8 cellular contexts compared by ENCODE assay signal in genomic region chr19:45643024-45643926, GRCh38. TPM values are rescaled to one million over a fixed set of nuclear protein-coding genes. Genes with fewer than 3 reads are reported as not detected.
DNase-seq lines count a peak whose midpoint lies in the region; ATAC-seq and TF ChIP-seq lines count a peak whose summit lies in the region.

No MANE protein-coding gene starts in this region.

- peak overlapping the region; percentile 83 to 98 (median 93) for H3K27ac Mint-ChIP-seq in CD8-positive, alpha-beta memory T cell

- peaks cover 39 to 59% (median 41%) of the 10 kb centered on the region in 3 donors for H3K4me1 Mint-ChIP-seq in CD8-positive, alpha-beta memory T cell

- H3K4me3 ChIP-seq in CD8-positive, alpha-beta memory T cell (ENCODE audit: low read length) = no peak overlapping the region
- H3K4me3 ChIP-seq in H7 (ENCODE audit: insufficient read depth, low read depth, low read length) (peak overlapping the region; percentile 56), ascending aorta (no peak overlapping the region)

- no peaks in the 10 kb centered on the region for H3K9me3 Mint-ChIP-seq in CD8-positive, alpha-beta memory T cell

- CTCF ChIA-PET in CD8-positive, alpha-beta memory T cell (lab: Charles Lee) = interaction anchor here (0.7 to 5.4 kb wide), 27 partner anchors 9 to 215 kb away, joined by 3 to 78 read pairs (median 5); partner anchors contain the start of genes GPR4, PPM1N, QPCTL and RTN2

- H3K4me1 ChIP-seq in CD8-positive, alpha-beta memory T cell (ENCODE audit: insufficient read depth, low read length) = peaks cover 47% of the 10 kb centered on the region
- peaks cover 10 to 13% of the 10 kb centered on the region in 2 donors for H3K4me1 ChIP-seq in ascending aorta

- H3K36me3 Mint-ChIP-seq in CD8-positive, alpha-beta memory T cell = peaks cover 0 to 4% (median 0%) of the 10 kb centered on the region in 3 donors

- H3K27me3 Mint-ChIP-seq in CD8-positive, alpha-beta memory T cell = peaks cover 0 to 2% of the 10 kb centered on the region in 2 donors

- DNase-seq in CD8-positive, alpha-beta memory T cell = peak; percentile 77 to 90 (median 82)
- DNase-seq in H7 = peak; percentile 95
- peak; percentile 62 for DNase-seq in NCI-H2029 (lab: John Stamatoyannopoulos, UW)
- peak; percentile 81 for DNase-seq in T-helper 9 cell
- DNase-seq in ascending aorta (ENCODE audit: low spot score in 2 of 2) = peak; percentile 25 to 89
- peak; percentile 88 for DNase-seq in hepatic stellate cell (ENCODE audit: low spot score)
- peak; percentile 90 for DNase-seq in sciatic nerve (ENCODE audit: low spot score)

- TF ChIP-seq CTCF in ascending aorta (IDR thresholded peaks at IDR 0.05) = peak; percentile 96 to 97 (median 97)

- H3K4me3 Mint-ChIP-seq in CD8-positive, alpha-beta memory T cell = peak overlapping the region; percentile 67 to 89 (median 80)

- H3K27me3 ChIP-seq in CD8-positive, alpha-beta memory T cell (ENCODE audit: insufficient read depth, low read length, poor library complexity, severe bottlenecking) = no peaks in the 10 kb centered on the region
- H3K27me3 ChIP-seq in H7 (ENCODE audit: control insufficient read depth, insufficient read depth, low read length) = peaks cover 8% of the 10 kb centered on the region
- H3K27me3 ChIP-seq in ascending aorta = no peaks in the 10 kb centered on the region

- ATAC-seq in sciatic nerve (peak; percentile 73), GM19328 (IDR thresholded peaks at IDR 0.05; ENCODE audit: unreplicated experiment) (no peak)

- H3K36me3 ChIP-seq in CD8-positive, alpha-beta memory T cell (ENCODE audit: insufficient read depth, low read length) = no peaks in the 10 kb centered on the region
- H3K36me3 ChIP-seq in H7 (replicated peaks; ENCODE audit: control insufficient read depth, insufficient read depth, low read length) (no peaks in the 10 kb centered on the region), ascending aorta (no peaks in the 10 kb centered on the region)

- H3K9me3 ChIP-seq in CD8-positive, alpha-beta memory T cell (ENCODE audit: low read length) = no peaks in the 10 kb centered on the region
- H3K9me3 ChIP-seq in ascending aorta = no peaks in the 10 kb centered on the region

- intact Hi-C loops in ascending aorta (cut with DNase I) (loop anchor here (1.0 to 2.0 kb wide), 2 partner anchors 58 to 120 kb away; partner anchors contain the start of gene OPA3), sciatic nerve (cut with DNase I) (loop anchor here (5.0 kb wide), 1 partner anchor 121 kb away; no protein-coding TSS in a partner anchor)

- H3K27ac ChIP-seq in CD8-positive, alpha-beta memory T cell (ENCODE audit: low read depth, low read length) = peak overlapping the region; percentile 84
- no peak overlapping the region for H3K27ac ChIP-seq in ascending aorta

- POLR2A ChIA-PET in CD8-positive, alpha-beta memory T cell (lab: Charles Lee) = interaction anchor here (1.0 to 1.7 kb wide), 5 partner anchors 49 to 204 kb away, joined by 3 to 10 read pairs (median 4); partner anchors contain the start of genes OPA3, QPCTL and SNRPD2

RNA-seq across cellular contexts. Expression of gene EML2, which starts 4.1 kb away (rescaled TPM):
- total RNA-seq in CD8-positive, alpha-beta memory T cell = 100 to 1,000 TPM; 122 to 128 TPM
- 18.8 TPM for polyA plus RNA-seq in CD8-positive, alpha-beta memory T cell
- 42.5 and 48.6 TPM in 2 replicates for total RNA-seq in H7 (2014; rRNA removed; shearing (Covaris generic))
- total RNA-seq in ascending aorta = 129 TPM
- 43.3 TPM for total RNA-seq in sciatic nerve

RNA-seq across cellular contexts. Expression of gene GIPR, which starts 24.7 kb away (rescaled TPM):
- 1 to 10 TPM; 1.7 to 1.9 TPM for total RNA-seq in CD8-positive, alpha-beta memory T cell
- 0.21 TPM for polyA plus RNA-seq in CD8-positive, alpha-beta memory T cell
- total RNA-seq in H7 (2014; rRNA removed; shearing (Covaris generic)) = 0.81 TPM in 1 of 2 replicates, not detected in the other
- not detected for total RNA-seq in ascending aorta
- total RNA-seq in sciatic nerve = 5.0 TPM

RNA-seq across cellular contexts. Expression of gene GPR4, which starts 41.3 kb away (rescaled TPM):
- total RNA-seq in CD8-positive, alpha-beta memory T cell = not detected
- not detected for polyA plus RNA-seq in CD8-positive, alpha-beta memory T cell
- total RNA-seq in H7 (2014; rRNA removed; shearing (Covaris generic)) = 0.07 and 0.41 TPM in 2 replicates
- total RNA-seq in ascending aorta (14.0 TPM), sciatic nerve (29.7 TPM)

RNA-seq across cellular contexts. Expression of gene SNRPD2, which starts 48.5 kb away (rescaled TPM):
- 100 to 1,000 TPM; 738 to 747 TPM for total RNA-seq in CD8-positive, alpha-beta memory T cell
- polyA plus RNA-seq in CD8-positive, alpha-beta memory T cell = 1,016 TPM
- 407 and 467 TPM in 2 replicates for total RNA-seq in H7 (2014; rRNA removed; shearing (Covaris generic))
- total RNA-seq in ascending aorta (71.1 TPM), sciatic nerve (209 TPM)

RNA-seq across cellular contexts. Expression of gene QPCTL, which starts 49.2 kb away (rescaled TPM):
- total RNA-seq in CD8-positive, alpha-beta memory T cell = 10 to 100 TPM; 11.3 to 11.5 TPM
- 2.0 TPM for polyA plus RNA-seq in CD8-positive, alpha-beta memory T cell
- 26.2 and 30.1 TPM in 2 replicates for total RNA-seq in H7 (2014; rRNA removed; shearing (Covaris generic))
- total RNA-seq in ascending aorta = 7.2 TPM
- 10.9 TPM for total RNA-seq in sciatic nerve

Comparison
In these comparisons a context has a peak if more than half of its experiments do, and no peak if none do; other contexts are left out.
1. RNA of gene GPR4, which starts 41.3 kb away (total RNA-seq): 29.7 TPM in sciatic nerve (single experiment) and 14.0 TPM in ascending aorta (single experiment); 0.07 to 0.41 TPM in H7 and not detected in CD8-positive, alpha-beta memory T cell; every median in the first group is over 10 times any median in the second.
2. Peak in every context shown above with its lines, with median percentiles within 50 percentile points of each other: DNase-seq.